24 cellular contexts compared by ENCODE assay signal in genomic region chr3:67624078-67624477, GRCh38.
"Had no signal": no experiment of that assay in that cellular context is flagged by ENCODE, and none has a peak within 500 bp of the region (broad histone marks: within the 10 kb centered on the region; RNA-seq: fewer than 3 reads in every experiment).

No MANE protein-coding gene starts in this region.

- H3K27me3 ChIP-seq: heart left ventricle, ovary, tibial artery had no signal

- H3K36me3 ChIP-seq: ovary, prostate gland had no signal

- H3K4me1 ChIP-seq: prostate gland had no signal

- H3K4me3 ChIP-seq: heart left ventricle, lung, ovary, prostate gland, tibial artery had no signal

- H3K9me3 Mint-ChIP-seq: mesothelial cell of epicardium; natural killer cell treated with Interleukin-12 subunit alpha and Interleukin-12 subunit beta and Interleukin-15 and Interleukin-18, amount 100 ng/mL, for 72 hours; T-helper 2 cell treated with Interferon-gamma antibody and Interleukin-4, amounts not matched to agents 5 μg/mL and 100 μg/mL, for 36 hours had no signal

- H3K27ac ChIP-seq: heart left ventricle, ovary, prostate gland, tibial artery, VCaP had no signal

- H3K36me3 Mint-ChIP-seq: natural killer cell treated with Interleukin-12 subunit alpha and Interleukin-12 subunit beta and Interleukin-15 and Interleukin-18, amount 100 ng/mL, for 72 hours had no signal

- DNase-seq: activated CD4-positive, alpha-beta T cell treated with anti-CD3 and anti-CD28 coated beads, Interleukin-2, amount 50 U/mL, for 1 hour; activated CD8-positive, alpha-beta memory T cell treated with anti-CD3 and anti-CD28 coated beads for 24 hours; activated CD8-positive, alpha-beta memory T cell treated with anti-CD3 and anti-CD28 coated beads, Interleukin-2, amount 50 U/mL, for 4 hours; activated gamma-delta T cell; aorta; effector CD4-positive, alpha-beta T cell; heart left ventricle; islet precursor cell; ovary; stimulated activated CD4-positive, alpha-beta T cell treated with anti-CD3 and anti-CD28 coated beads, Interleukin-2, amount 100 ng/mL, for 48 hours; stimulated activated CD8-positive, alpha-beta memory T cell treated with anti-CD3 and anti-CD28 coated beads, Interleukin-4, amount 100 ng/mL, for 48 hours; stimulated activated naive CD4-positive, alpha-beta T cell treated with Interleukin-2 at 50 U/mL for 16 hours; T-cell; tibial artery had no signal

- FAIRE-seq: endometrium had no signal

- H3K27me3 Mint-ChIP-seq: brain; natural killer cell treated with Interleukin-12 subunit alpha and Interleukin-12 subunit beta and Interleukin-15 and Interleukin-18, amount 100 ng/mL, for 72 hours; T-cell had no signal

- H3K9me3 ChIP-seq: heart left ventricle, ovary, prostate gland, tibial artery had no signal

- ATAC-seq: activated CD4-positive, CD25-positive, alpha-beta regulatory T cell treated with anti-CD3 and anti-CD28 coated beads, Interleukin-2, amount 50 U/mL, for 24 hours; heart left ventricle; left lobe of liver; T-cell had no signal

- H3K27ac Mint-ChIP-seq: brain; mesothelial cell of epicardium; T-helper 2 cell treated with Interferon-gamma antibody and Interleukin-4, amounts not matched to agents 5 μg/mL and 100 μg/mL, for 36 hours had no signal

- H3K4me3 Mint-ChIP-seq: brain; mesothelial cell of epicardium; natural killer cell treated with Interleukin-12 subunit alpha and Interleukin-12 subunit beta and Interleukin-15 and Interleukin-18, amount 100 ng/mL, for 72 hours; T-cell; T-helper 2 cell treated with Interferon-gamma antibody and Interleukin-4, amounts not matched to agents 5 μg/mL and 100 μg/mL, for 36 hours had no signal
